In the genomic region with DNA sequence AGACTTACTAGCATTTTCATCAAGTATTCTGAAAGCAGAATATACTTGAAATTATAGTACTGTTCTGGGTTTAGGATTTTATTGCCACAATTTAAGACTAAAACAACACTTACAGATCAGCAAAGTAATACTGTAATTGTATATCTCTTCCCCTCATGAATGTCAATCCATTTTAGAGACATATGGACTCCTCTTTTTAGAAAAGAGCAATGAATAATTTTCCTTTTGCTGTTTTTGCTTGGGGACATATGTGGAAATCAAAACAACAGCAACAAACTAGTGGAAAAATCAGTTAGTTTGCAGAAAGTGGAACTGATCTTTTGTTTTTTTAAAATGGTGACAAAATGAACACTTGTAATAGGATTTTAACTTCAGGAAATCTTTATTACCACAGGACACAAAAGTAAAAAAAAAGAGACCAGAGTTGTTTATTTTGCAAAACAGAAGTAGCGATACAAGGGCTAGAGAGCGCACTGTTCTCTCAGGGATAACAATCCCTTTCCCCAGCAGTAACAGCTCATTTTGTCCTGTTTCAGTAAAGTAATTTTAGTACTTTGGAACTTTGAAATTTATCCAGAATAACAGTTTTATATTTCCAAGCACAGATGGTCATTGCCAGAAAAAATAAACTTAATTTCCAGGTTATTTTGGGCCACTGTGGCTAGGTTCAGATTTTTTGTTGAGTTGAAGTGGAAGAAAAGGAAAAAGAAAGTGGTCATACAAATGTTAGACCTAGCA, we compare ENCODE assay signal across 19 cellular contexts. TPM values are rescaled to one million over a fixed set of nuclear protein-coding genes. Genes with fewer than 3 reads are reported as not detected.
DNase-seq lines count a peak whose midpoint lies in the region; ATAC-seq and TF ChIP-seq lines count a peak whose summit lies in the region.
"Had no signal": no experiment of that assay in that cellular context is flagged by ENCODE, and none has a peak within 500 bp of the region (broad histone marks: within the 10 kb centered on the region; RNA-seq: fewer than 3 reads in every experiment).

No MANE protein-coding gene starts in this region.

- H3K36me3 ChIP-seq in HEK293 (ENCODE audit: control insufficient read depth in 2 of 2, insufficient read depth in 1 of 2, low read length in 2 of 2) = no peaks in the 10 kb centered on the region
- H3K36me3 ChIP-seq: adrenal gland, breast epithelium, colonic mucosa, suprapubic skin had no signal

- no peak overlapping the region for H3K27ac ChIP-seq in HEK293 (ENCODE audit: extremely low read depth, low read depth, low read length)
- H3K27ac ChIP-seq in VCaP = peak overlapping the region; percentile 13; the same call in 1 of the 2 replicates
- H3K27ac ChIP-seq: adrenal gland, breast epithelium, colonic mucosa, suprapubic skin had no signal

- CTCF ChIA-PET in HEK293 (lab: Yijun Ruan, JAX) = interaction anchor here (0.7 kb wide), 1 partner anchor 47 kb away, joined by 3 read pairs; no protein-coding TSS in a partner anchor
- CTCF ChIA-PET in activated naive CD4-positive, alpha-beta T cell treated with anti-CD3 and anti-CD28 coated beads, Interleukin-2, amount 10 ng/mL, durations not matched to agents 7 days and 5 days (lab: Charles Lee) = no interaction called here

- TF ChIP-seq CTCF in HEK293 (tag by site-specific recombination; IDR thresholded peaks at IDR 0.05) (no peak), VCaP (conservative IDR thresholded peaks at IDR 0.05) (no peak), fibroblast of the aortic adventitia (IDR thresholded peaks at IDR 0.05; ENCODE audit: insufficient read depth, low read length) (no peak)

- peaks cover 0 to 7% of the 10 kb centered on the region in 2 donors for H3K36me3 Mint-ChIP-seq in stimulated activated naive B cell treated with anti-CD40 and anti-IgM and Interleukin-4, amounts not matched to agents 10 μg/mL and 1 μg/mL and 100 μg/mL, for 72 hours
- H3K36me3 Mint-ChIP-seq in activated naive CD4-positive, alpha-beta T cell treated with anti-CD3 and anti-CD28 coated beads, Interleukin-2, amount 10 ng/mL, durations not matched to agents 7 days and 5 days = no peaks in the 10 kb centered on the region

- no peak for ATAC-seq in stimulated activated naive B cell treated with anti-CD40 and anti-IgM and Interleukin-4, amounts not matched to agents 10 μg/mL and 1 μg/mL and 100 μg/mL, for 72 hours (replicated peaks)
- ATAC-seq: activated CD8-positive, alpha-beta T cell treated with anti-CD3 and anti-CD28 coated beads, Interleukin-2, amount 10 ng/mL, durations not matched to agents 7 days and 5 days had no signal

- H3K9me3 ChIP-seq in HEK293 (ENCODE audit: control insufficient read depth, insufficient read depth, low read depth, low read length) = no peaks in the 10 kb centered on the region
- H3K9me3 ChIP-seq: adrenal gland, breast epithelium, colonic mucosa, suprapubic skin had no signal

- H3K4me3 Mint-ChIP-seq in stimulated activated naive B cell treated with anti-CD40 and anti-IgM and Interleukin-4, amounts not matched to agents 10 μg/mL and 1 μg/mL and 100 μg/mL, for 72 hours = no peak overlapping the region
- H3K4me3 Mint-ChIP-seq in activated naive CD4-positive, alpha-beta T cell treated with anti-CD3 and anti-CD28 coated beads, Interleukin-2, amount 10 ng/mL, durations not matched to agents 7 days and 5 days = no peak overlapping the region
- H3K4me3 Mint-ChIP-seq: activated CD8-positive, alpha-beta T cell treated with anti-CD3 and anti-CD28 coated beads, Interleukin-2, amount 10 ng/mL, durations not matched to agents 7 days and 5 days had no signal

- POLR2A ChIA-PET in HEK293 (lab: Yijun Ruan, JAX) = no interaction called here

- no peaks in the 10 kb centered on the region for H3K4me1 ChIP-seq in HEK293 (ENCODE audit: control insufficient read depth, insufficient read depth, low read length)
- H3K4me1 ChIP-seq: breast epithelium, colonic mucosa had no signal

- DNase-seq in fibroblast of the aortic adventitia (ENCODE audit: low read depth) = peak; percentile 45
- no peak for DNase-seq in stimulated activated naive B cell treated with anti-CD40 and anti-IgM and Interleukin-4, amounts not matched to agents 10 μg/mL and 1 μg/mL and 100 μg/mL, for 72 hours
- DNase-seq in HCEC 1CT = no peak
- no peak for DNase-seq in GOT3 (lab: John Stamatoyannopoulos, UW)
- DNase-seq in activated naive CD4-positive, alpha-beta T cell treated with anti-CD3 and anti-CD28 coated beads, Interleukin-2, amount 10 ng/mL, durations not matched to agents 7 days and 5 days = no peak
- DNase-seq: activated CD4-positive, alpha-beta T cell treated with anti-CD3 and anti-CD28 coated beads for 1 hour; activated CD8-positive, alpha-beta T cell treated with anti-CD3 and anti-CD28 coated beads, Interleukin-2, amount 10 ng/mL, durations not matched to agents 7 days and 5 days; activated gamma-delta T cell; adrenal gland; colonic mucosa; mammary epithelial cell; MV-4-11; NCI-H526 had no signal

- H3K9me3 Mint-ChIP-seq in stimulated activated naive B cell treated with anti-CD40 and anti-IgM and Interleukin-4, amounts not matched to agents 10 μg/mL and 1 μg/mL and 100 μg/mL, for 72 hours = peaks cover 0 to 1% of the 10 kb centered on the region in 2 donors
- H3K9me3 Mint-ChIP-seq in activated naive CD4-positive, alpha-beta T cell treated with anti-CD3 and anti-CD28 coated beads, Interleukin-2, amount 10 ng/mL, durations not matched to agents 7 days and 5 days = no peaks in the 10 kb centered on the region

- H3K27ac Mint-ChIP-seq in stimulated activated naive B cell treated with anti-CD40 and anti-IgM and Interleukin-4, amounts not matched to agents 10 μg/mL and 1 μg/mL and 100 μg/mL, for 72 hours = peak overlapping the region; percentile 31
- H3K27ac Mint-ChIP-seq in activated naive CD4-positive, alpha-beta T cell treated with anti-CD3 and anti-CD28 coated beads, Interleukin-2, amount 10 ng/mL, durations not matched to agents 7 days and 5 days = no peak overlapping the region
- H3K27ac Mint-ChIP-seq: activated CD8-positive, alpha-beta T cell treated with anti-CD3 and anti-CD28 coated beads, Interleukin-2, amount 10 ng/mL, durations not matched to agents 7 days and 5 days had no signal

- peaks cover 1 to 9% of the 10 kb centered on the region in 2 donors for H3K4me1 Mint-ChIP-seq in stimulated activated naive B cell treated with anti-CD40 and anti-IgM and Interleukin-4, amounts not matched to agents 10 μg/mL and 1 μg/mL and 100 μg/mL, for 72 hours
- H3K4me1 Mint-ChIP-seq in activated naive CD4-positive, alpha-beta T cell treated with anti-CD3 and anti-CD28 coated beads, Interleukin-2, amount 10 ng/mL, durations not matched to agents 7 days and 5 days = no peaks in the 10 kb centered on the region

- H3K27me3 Mint-ChIP-seq in stimulated activated naive B cell treated with anti-CD40 and anti-IgM and Interleukin-4, amounts not matched to agents 10 μg/mL and 1 μg/mL and 100 μg/mL, for 72 hours = no peaks in the 10 kb centered on the region
- H3K27me3 Mint-ChIP-seq in activated naive CD4-positive, alpha-beta T cell treated with anti-CD3 and anti-CD28 coated beads, Interleukin-2, amount 10 ng/mL, durations not matched to agents 7 days and 5 days = no peaks in the 10 kb centered on the region

- no peak overlapping the region for H3K4me3 ChIP-seq in HEK293 (ENCODE audit: low read depth, low read length)
- no peak overlapping the region for H3K4me3 ChIP-seq in fibroblast of the aortic adventitia (ENCODE audit: low read depth, low read length)
- H3K4me3 ChIP-seq: adrenal gland, breast epithelium, colonic mucosa, smooth muscle cell, suprapubic skin had no signal

TF ChIP-seq in HEK293, 187 proteins besides CTCF, POLR2A, EP300 and RAD21 (continues in another document):
- TF ChIP-seq GLIS2 (tag by site-specific recombination; IDR thresholded peaks at IDR 0.05) (no peak), SP7 (tag by site-specific recombination; IDR thresholded peaks at IDR 0.05) (peak; percentile 43), OVOL3 (tag by site-specific recombination; IDR thresholded peaks at IDR 0.05) (0 out of 2 replicates have a peak, but pooled peaks have one; percentile 27), ZNF561 (tag by site-specific recombination; IDR thresholded peaks at IDR 0.05; ENCODE audit: borderline replicate concordance) (no peak), ZNF433 (tag by site-specific recombination; IDR thresholded peaks at IDR 0.05; ENCODE audit: low read depth) (no peak), ZBTB20 (tag by site-specific recombination; IDR thresholded peaks at IDR 0.05) (no peak), GLIS1 (tag by site-specific recombination; IDR thresholded peaks at IDR 0.05) (no peak), ZFP3 (tag by site-specific recombination; IDR thresholded peaks at IDR 0.05; ENCODE audit: low read depth) (no peak), ZIC2 (tag by site-specific recombination; IDR thresholded peaks at IDR 0.05) (no peak), ZNF140 (tag by site-specific recombination; IDR thresholded peaks at IDR 0.05) (no peak)
- TF ChIP-seq, protein P1, sequence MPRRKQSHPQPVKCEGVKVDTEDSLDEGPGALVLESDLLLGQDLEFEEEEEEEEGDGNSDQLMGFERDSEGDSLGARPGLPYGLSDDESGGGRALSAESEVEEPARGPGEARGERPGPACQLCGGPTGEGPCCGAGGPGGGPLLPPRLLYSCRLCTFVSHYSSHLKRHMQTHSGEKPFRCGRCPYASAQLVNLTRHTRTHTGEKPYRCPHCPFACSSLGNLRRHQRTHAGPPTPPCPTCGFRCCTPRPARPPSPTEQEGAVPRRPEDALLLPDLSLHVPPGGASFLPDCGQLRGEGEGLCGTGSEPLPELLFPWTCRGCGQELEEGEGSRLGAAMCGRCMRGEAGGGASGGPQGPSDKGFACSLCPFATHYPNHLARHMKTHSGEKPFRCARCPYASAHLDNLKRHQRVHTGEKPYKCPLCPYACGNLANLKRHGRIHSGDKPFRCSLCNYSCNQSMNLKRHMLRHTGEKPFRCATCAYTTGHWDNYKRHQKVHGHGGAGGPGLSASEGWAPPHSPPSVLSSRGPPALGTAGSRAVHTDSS (tag by site-specific recombination; IDR thresholded peaks at IDR 0.05) = no peak
- TF ChIP-seq, protein P2, sequence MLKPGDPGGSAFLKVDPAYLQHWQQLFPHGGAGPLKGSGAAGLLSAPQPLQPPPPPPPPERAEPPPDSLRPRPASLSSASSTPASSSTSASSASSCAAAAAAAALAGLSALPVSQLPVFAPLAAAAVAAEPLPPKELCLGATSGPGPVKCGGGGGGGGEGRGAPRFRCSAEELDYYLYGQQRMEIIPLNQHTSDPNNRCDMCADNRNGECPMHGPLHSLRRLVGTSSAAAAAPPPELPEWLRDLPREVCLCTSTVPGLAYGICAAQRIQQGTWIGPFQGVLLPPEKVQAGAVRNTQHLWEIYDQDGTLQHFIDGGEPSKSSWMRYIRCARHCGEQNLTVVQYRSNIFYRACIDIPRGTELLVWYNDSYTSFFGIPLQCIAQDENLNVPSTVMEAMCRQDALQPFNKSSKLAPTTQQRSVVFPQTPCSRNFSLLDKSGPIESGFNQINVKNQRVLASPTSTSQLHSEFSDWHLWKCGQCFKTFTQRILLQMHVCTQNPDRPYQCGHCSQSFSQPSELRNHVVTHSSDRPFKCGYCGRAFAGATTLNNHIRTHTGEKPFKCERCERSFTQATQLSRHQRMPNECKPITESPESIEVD (tag by site-specific recombination; IDR thresholded peaks at IDR 0.05) = peak; percentile 67

RNA-seq across cellular contexts. Expression of gene LEKR1, which starts 17.1 kb away (rescaled TPM):
- 0.81 and 2.8 TPM in 2 replicates for total RNA-seq in fibroblast of the aortic adventitia (ENCODE audit: low replicate concordance)
- total RNA-seq: SK-MEL-5 had no signal
